Comparison of ENCODE assay signal across 1 cellular context in the genomic region with DNA sequence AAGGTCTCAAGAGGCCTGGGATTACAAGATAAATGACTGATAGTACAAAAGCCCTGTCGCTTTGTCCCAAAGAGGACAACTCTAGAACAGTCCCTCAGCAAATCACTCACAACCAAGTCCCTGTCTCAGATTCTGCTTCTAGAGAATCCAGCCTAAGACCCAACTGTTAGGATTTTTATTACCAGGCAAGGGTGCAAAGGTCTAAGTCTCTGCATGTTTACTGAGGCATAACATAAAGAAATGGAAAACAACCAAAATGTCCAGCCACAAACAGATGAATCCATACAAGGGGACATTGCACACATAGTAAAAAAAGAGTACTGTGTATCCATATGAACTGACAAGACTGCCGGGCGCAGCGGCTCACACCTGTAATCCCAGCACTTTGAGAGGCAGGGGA.
TF ChIP-seq lines count a peak whose summit lies in the region.

No MANE protein-coding gene starts in this region.

TF ChIP-seq in WTC11, 78 proteins besides CTCF, POLR2A, EP300 and RAD21 (continued from another document):
- TF ChIP-seq, protein P1, sequence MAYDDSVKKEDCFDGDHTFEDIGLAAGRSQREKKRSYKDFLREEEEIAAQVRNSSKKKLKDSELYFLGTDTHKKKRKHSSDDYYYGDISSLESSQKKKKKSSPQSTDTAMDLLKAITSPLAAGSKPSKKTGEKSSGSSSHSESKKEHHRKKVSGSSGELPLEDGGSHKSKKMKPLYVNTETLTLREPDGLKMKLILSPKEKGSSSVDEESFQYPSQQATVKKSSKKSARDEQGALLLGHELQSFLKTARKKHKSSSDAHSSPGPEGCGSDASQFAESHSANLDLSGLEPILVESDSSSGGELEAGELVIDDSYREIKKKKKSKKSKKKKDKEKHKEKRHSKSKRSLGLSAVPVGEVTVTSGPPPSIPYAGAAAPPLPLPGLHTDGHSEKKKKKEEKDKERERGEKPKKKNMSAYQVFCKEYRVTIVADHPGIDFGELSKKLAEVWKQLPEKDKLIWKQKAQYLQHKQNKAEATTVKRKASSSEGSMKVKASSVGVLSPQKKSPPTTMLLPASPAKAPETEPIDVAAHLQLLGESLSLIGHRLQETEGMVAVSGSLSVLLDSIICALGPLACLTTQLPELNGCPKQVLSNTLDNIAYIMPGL (CRISPR knock-in tag; IDR thresholded peaks at IDR 0.05) = no peak
- TF ChIP-seq, protein P2, sequence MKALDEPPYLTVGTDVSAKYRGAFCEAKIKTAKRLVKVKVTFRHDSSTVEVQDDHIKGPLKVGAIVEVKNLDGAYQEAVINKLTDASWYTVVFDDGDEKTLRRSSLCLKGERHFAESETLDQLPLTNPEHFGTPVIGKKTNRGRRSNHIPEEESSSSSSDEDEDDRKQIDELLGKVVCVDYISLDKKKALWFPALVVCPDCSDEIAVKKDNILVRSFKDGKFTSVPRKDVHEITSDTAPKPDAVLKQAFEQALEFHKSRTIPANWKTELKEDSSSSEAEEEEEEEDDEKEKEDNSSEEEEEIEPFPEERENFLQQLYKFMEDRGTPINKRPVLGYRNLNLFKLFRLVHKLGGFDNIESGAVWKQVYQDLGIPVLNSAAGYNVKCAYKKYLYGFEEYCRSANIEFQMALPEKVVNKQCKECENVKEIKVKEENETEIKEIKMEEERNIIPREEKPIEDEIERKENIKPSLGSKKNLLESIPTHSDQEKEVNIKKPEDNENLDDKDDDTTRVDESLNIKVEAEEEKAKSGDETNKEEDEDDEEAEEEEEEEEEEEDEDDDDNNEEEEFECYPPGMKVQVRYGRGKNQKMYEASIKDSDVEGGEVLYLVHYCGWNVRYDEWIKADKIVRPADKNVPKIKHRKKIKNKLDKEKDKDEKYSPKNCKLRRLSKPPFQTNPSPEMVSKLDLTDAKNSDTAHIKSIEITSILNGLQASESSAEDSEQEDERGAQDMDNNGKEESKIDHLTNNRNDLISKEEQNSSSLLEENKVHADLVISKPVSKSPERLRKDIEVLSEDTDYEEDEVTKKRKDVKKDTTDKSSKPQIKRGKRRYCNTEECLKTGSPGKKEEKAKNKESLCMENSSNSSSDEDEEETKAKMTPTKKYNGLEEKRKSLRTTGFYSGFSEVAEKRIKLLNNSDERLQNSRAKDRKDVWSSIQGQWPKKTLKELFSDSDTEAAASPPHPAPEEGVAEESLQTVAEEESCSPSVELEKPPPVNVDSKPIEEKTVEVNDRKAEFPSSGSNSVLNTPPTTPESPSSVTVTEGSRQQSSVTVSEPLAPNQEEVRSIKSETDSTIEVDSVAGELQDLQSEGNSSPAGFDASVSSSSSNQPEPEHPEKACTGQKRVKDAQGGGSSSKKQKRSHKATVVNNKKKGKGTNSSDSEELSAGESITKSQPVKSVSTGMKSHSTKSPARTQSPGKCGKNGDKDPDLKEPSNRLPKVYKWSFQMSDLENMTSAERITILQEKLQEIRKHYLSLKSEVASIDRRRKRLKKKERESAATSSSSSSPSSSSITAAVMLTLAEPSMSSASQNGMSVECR (CRISPR knock-in tag; IDR thresholded peaks at IDR 0.05; ENCODE audit: borderline replicate concordance) = no peak
- no peak for TF ChIP-seq RORB (CRISPR knock-in tag; IDR thresholded peaks at IDR 0.05)
- TF ChIP-seq PRRX2 (CRISPR knock-in tag; IDR thresholded peaks at IDR 0.05) = no peak
- no peak for TF ChIP-seq ZNF671 (CRISPR knock-in tag; IDR thresholded peaks at IDR 0.05)
- no peak for TF ChIP-seq ZNF416 (CRISPR knock-in tag; IDR thresholded peaks at IDR 0.05)
- TF ChIP-seq NR3C1 (CRISPR knock-in tag; conservative IDR thresholded peaks at IDR 0.05; ENCODE audit: low read depth) = no peak
- TF ChIP-seq, protein P3, sequence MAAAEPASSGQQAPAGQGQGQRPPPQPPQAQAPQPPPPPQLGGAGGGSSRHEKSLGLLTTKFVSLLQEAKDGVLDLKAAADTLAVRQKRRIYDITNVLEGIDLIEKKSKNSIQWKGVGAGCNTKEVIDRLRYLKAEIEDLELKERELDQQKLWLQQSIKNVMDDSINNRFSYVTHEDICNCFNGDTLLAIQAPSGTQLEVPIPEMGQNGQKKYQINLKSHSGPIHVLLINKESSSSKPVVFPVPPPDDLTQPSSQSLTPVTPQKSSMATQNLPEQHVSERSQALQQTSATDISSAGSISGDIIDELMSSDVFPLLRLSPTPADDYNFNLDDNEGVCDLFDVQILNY (CRISPR knock-in tag; IDR thresholded peaks at IDR 0.05) = no peak
- TF ChIP-seq, protein P4, sequence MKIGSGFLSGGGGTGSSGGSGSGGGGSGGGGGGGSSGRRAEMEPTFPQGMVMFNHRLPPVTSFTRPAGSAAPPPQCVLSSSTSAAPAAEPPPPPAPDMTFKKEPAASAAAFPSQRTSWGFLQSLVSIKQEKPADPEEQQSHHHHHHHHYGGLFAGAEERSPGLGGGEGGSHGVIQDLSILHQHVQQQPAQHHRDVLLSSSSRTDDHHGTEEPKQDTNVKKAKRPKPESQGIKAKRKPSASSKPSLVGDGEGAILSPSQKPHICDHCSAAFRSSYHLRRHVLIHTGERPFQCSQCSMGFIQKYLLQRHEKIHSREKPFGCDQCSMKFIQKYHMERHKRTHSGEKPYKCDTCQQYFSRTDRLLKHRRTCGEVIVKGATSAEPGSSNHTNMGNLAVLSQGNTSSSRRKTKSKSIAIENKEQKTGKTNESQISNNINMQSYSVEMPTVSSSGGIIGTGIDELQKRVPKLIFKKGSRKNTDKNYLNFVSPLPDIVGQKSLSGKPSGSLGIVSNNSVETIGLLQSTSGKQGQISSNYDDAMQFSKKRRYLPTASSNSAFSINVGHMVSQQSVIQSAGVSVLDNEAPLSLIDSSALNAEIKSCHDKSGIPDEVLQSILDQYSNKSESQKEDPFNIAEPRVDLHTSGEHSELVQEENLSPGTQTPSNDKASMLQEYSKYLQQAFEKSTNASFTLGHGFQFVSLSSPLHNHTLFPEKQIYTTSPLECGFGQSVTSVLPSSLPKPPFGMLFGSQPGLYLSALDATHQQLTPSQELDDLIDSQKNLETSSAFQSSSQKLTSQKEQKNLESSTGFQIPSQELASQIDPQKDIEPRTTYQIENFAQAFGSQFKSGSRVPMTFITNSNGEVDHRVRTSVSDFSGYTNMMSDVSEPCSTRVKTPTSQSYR (CRISPR knock-in tag; IDR thresholded peaks at IDR 0.05) = no peak
- TF ChIP-seq, protein P5, sequence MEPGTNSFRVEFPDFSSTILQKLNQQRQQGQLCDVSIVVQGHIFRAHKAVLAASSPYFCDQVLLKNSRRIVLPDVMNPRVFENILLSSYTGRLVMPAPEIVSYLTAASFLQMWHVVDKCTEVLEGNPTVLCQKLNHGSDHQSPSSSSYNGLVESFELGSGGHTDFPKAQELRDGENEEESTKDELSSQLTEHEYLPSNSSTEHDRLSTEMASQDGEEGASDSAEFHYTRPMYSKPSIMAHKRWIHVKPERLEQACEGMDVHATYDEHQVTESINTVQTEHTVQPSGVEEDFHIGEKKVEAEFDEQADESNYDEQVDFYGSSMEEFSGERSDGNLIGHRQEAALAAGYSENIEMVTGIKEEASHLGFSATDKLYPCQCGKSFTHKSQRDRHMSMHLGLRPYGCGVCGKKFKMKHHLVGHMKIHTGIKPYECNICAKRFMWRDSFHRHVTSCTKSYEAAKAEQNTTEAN (CRISPR knock-in tag; IDR thresholded peaks at IDR 0.05) = no peak
- no peak for TF ChIP-seq GRHL2 (CRISPR knock-in tag; IDR thresholded peaks at IDR 0.05; ENCODE audit: insufficient replicate concordance, severe bottlenecking)
- TF ChIP-seq KAT7 (CRISPR knock-in tag; IDR thresholded peaks at IDR 0.05; ENCODE audit: borderline replicate concordance) = no peak
- TF ChIP-seq SMAD3 (CRISPR knock-in tag; IDR thresholded peaks at IDR 0.05; ENCODE audit: borderline replicate concordance) = no peak
